ENCODE assay signal across 19 cellular contexts in genomic region chr15:98506711-98507110, GRCh38.
"Had no signal": no experiment of that assay in that cellular context is flagged by ENCODE, and none has a peak within 500 bp of the region (broad histone marks: within the 10 kb centered on the region; RNA-seq: fewer than 3 reads in every experiment).

No MANE protein-coding gene starts in this region.

- H3K36me3 ChIP-seq: brain microvascular endothelial cell, lower lobe of right lung, right atrium auricular region had no signal

- H3K27me3 ChIP-seq: brain microvascular endothelial cell, right atrium auricular region had no signal

- DNase-seq: activated B cell treated with CpG ODN at 0.5 μM for 24 hours; activated CD4-positive, alpha-beta memory T cell treated with anti-CD3 and anti-CD28 coated beads for 36 hours; activated CD4-positive, alpha-beta T cell treated with anti-CD3 and anti-CD28 coated beads for 36 hours; activated gamma-delta T cell; activated T-cell treated with anti-CD3 and anti-CD28 coated beads for 4 hours; brain microvascular endothelial cell; central memory CD4-positive, alpha-beta T cell; dermis blood vessel endothelial cell; effector CD8-positive, alpha-beta T cell; erythroblast; hypothalamus; left colon; lower lobe of right lung; naive thymus-derived CD4-positive, alpha-beta T cell; stimulated activated CD4-positive, alpha-beta T cell treated with anti-CD3 and anti-CD28 coated beads, Interleukin-4, amount 100 ng/mL, for 24 hours; stimulated activated naive CD4-positive, alpha-beta T cell treated with Interleukin-2 at 50 U/mL for 16 hours; T1000 had no signal

- ATAC-seq: activated CD4-positive, alpha-beta T cell treated with anti-CD3 and anti-CD28 coated beads for 36 hours; left colon; lower lobe of right lung; naive thymus-derived CD4-positive, alpha-beta T cell had no signal

- H3K27ac ChIP-seq: brain microvascular endothelial cell, lower lobe of right lung, psoas muscle, right atrium auricular region had no signal

- H3K9me3 ChIP-seq: lower lobe of right lung, psoas muscle, right atrium auricular region had no signal

- H3K4me3 ChIP-seq: lower lobe of right lung, psoas muscle, right atrium auricular region had no signal
